ENCODE assay signal across 13 cellular contexts in the genomic region with DNA sequence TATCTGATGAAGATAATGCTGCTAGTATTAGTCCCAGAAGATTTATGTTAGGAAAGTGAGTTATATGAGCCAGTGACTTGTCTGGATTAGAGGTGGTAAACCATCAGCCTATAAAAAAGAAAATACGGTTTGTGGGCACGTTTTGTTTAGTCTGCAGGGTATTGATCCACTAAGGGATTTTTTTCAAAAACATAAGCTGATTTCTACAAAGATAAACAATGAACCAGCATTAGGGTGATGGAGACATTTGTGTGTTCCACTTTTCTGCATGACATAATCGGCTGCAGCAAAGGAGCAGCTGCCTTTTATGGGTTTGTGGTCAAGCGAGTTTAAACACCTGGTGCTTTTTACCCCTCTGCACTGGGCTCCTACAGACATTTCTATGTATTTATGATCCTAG.
A peak's percentile ranks its signal among the peaks of the same experiment; 100 is the strongest.
DNase-seq lines count a peak whose midpoint lies in the region; ATAC-seq and TF ChIP-seq lines count a peak whose summit lies in the region.
"Had no signal": no experiment of that assay in that cellular context is flagged by ENCODE, and none has a peak within 500 bp of the region (broad histone marks: within the 10 kb centered on the region; RNA-seq: fewer than 3 reads in every experiment).

No MANE protein-coding gene starts in this region.

- no peak for ATAC-seq in HG03196 (IDR thresholded peaks at IDR 0.05; ENCODE audit: unreplicated experiment)
- ATAC-seq in GM18858 (IDR thresholded peaks at IDR 0.05; ENCODE audit: unreplicated experiment): no peak
- ATAC-seq: pancreas had no signal

- no peaks in the 10 kb centered on the region for H3K27me3 ChIP-seq in fibroblast of lung (ENCODE audit: control insufficient read depth, insufficient read depth, low read length)
- H3K27me3 ChIP-seq: cardiac muscle cell, pancreas had no signal

- CTCF ChIA-PET in Calu3 (lab: Charles Lee): no interaction called here

- no peak overlapping the region for H3K4me2 ChIP-seq in fibroblast of lung (ENCODE audit: extremely low read depth, insufficient read depth, low read length)

- no peak overlapping the region for H3K9ac ChIP-seq in fibroblast of lung (ENCODE audit: insufficient read depth, low read length)

- H3K79me2 ChIP-seq in fibroblast of lung (ENCODE audit: control insufficient read depth, insufficient read depth, low read length): no peaks in the 10 kb centered on the region

- intact Hi-C loops in Calu3 (cut with micrococcal nuclease; ENCODE audit: unreplicated experiment): no loop called here

- no peaks in the 10 kb centered on the region for H3K36me3 Mint-ChIP-seq in nephron progenitor cell (ENCODE audit: low read depth)
- H3K36me3 Mint-ChIP-seq in Calu3 (ENCODE audit: insufficient read depth, unreplicated experiment): no peaks in the 10 kb centered on the region
- H3K36me3 Mint-ChIP-seq: activated naive CD4-positive, alpha-beta T cell treated with anti-CD3 and anti-CD28 coated beads, Interleukin-2, amount 50 U/mL, for 24 hours had no signal

- H3K9me3 ChIP-seq in fibroblast of lung (ENCODE audit: control insufficient read depth, insufficient read depth, low read depth, low read length): no peaks in the 10 kb centered on the region
- H3K9me3 ChIP-seq: pancreas had no signal

- no peak overlapping the region for H3K4me3 ChIP-seq in fibroblast of lung (replicated peaks in 1 of 4; ENCODE audit: control extremely low read depth in 1 of 4, insufficient read depth in 1 of 4, low read depth in 3 of 4, low read length in 4 of 4)
- H3K4me3 ChIP-seq: cardiac muscle cell, pancreas had no signal

- H3K9me3 Mint-ChIP-seq in nephron progenitor cell: no peaks in the 10 kb centered on the region
- H3K9me3 Mint-ChIP-seq in Calu3 (ENCODE audit: low read depth, unreplicated experiment): no peaks in the 10 kb centered on the region
- H3K9me3 Mint-ChIP-seq: activated naive CD4-positive, alpha-beta T cell treated with anti-CD3 and anti-CD28 coated beads, Interleukin-2, amount 50 U/mL, for 24 hours had no signal

- H3K4me1 Mint-ChIP-seq in nephron progenitor cell: peaks cover 9% of the 10 kb centered on the region
- H3K4me1 Mint-ChIP-seq in Calu3 (ENCODE audit: low read depth, unreplicated experiment): no peaks in the 10 kb centered on the region
- H3K4me1 Mint-ChIP-seq: activated naive CD4-positive, alpha-beta T cell treated with anti-CD3 and anti-CD28 coated beads, Interleukin-2, amount 50 U/mL, for 24 hours had no signal

- no peaks in the 10 kb centered on the region for H4K20me1 ChIP-seq in fibroblast of lung (ENCODE audit: control insufficient read depth, extremely low read depth, insufficient read depth, low read length)

- H2AFZ ChIP-seq in fibroblast of lung (ENCODE audit: low read length): no peak overlapping the region

- no peaks in the 10 kb centered on the region for H3K4me1 ChIP-seq in fibroblast of lung (ENCODE audit: control insufficient read depth, extremely low read depth, insufficient read depth, low read length)
- H3K4me1 ChIP-seq: pancreas had no signal

- TF ChIP-seq CTCF in fibroblast of lung (conservative IDR thresholded peaks at IDR 0.05 in 1 of 2, IDR thresholded peaks at IDR 0.05 in 1 of 2; ENCODE audit: low read depth in 1 of 2, low read length in 2 of 2) (no peak), nephron progenitor cell (IDR thresholded peaks at IDR 0.05) (no peak), Calu3 (IDR thresholded peaks at IDR 0.05; ENCODE audit: unreplicated experiment) (no peak)

- H3K27ac Mint-ChIP-seq in nephron progenitor cell: no peak overlapping the region
- H3K27ac Mint-ChIP-seq in Calu3 (ENCODE audit: unreplicated experiment): no peak overlapping the region
- H3K27ac Mint-ChIP-seq: activated naive CD4-positive, alpha-beta T cell treated with anti-CD3 and anti-CD28 coated beads, Interleukin-2, amount 50 U/mL, for 24 hours had no signal

- DNase-seq in DMS153 (lab: John Stamatoyannopoulos, UW): peak; percentile 99
- peak; percentile 88 for DNase-seq in NCI-H1105 treated with DMSO at 0.1 percent for 48 hours (lab: John Stamatoyannopoulos, UW)
- peak; percentile 95 for DNase-seq in NCI-H510A treated with DMSO at 0.1 percent for 48 hours (lab: John Stamatoyannopoulos, UW)
- peak; percentile 16 to 24 for DNase-seq in fibroblast of lung (ENCODE audit: low read depth in 2 of 2)
- DNase-seq in nephron progenitor cell: no peak
- DNase-seq in Calu3: no peak
- DNase-seq: effector memory CD4-positive, alpha-beta T cell; foreskin fibroblast; pancreas had no signal

- H3K36me3 ChIP-seq in fibroblast of lung (ENCODE audit: control insufficient read depth, insufficient read depth, low read length): no peaks in the 10 kb centered on the region
- H3K36me3 ChIP-seq: cardiac muscle cell, pancreas had no signal

- no peak overlapping the region for H3K27ac ChIP-seq in fibroblast of lung (ENCODE audit: insufficient read depth, low read length)
- H3K27ac ChIP-seq: cardiac muscle cell, pancreas had no signal

- BruUV-seq in Calu3 (replicated peaks; lab: Mats Ljungman, UMichigan): no TSS peak

- H3K4me3 Mint-ChIP-seq in nephron progenitor cell (no peak overlapping the region), Calu3 (ENCODE audit: low read depth, unreplicated experiment) (no peak overlapping the region)
- H3K4me3 Mint-ChIP-seq: activated naive CD4-positive, alpha-beta T cell treated with anti-CD3 and anti-CD28 coated beads, Interleukin-2, amount 50 U/mL, for 24 hours had no signal

- H3K27me3 Mint-ChIP-seq in nephron progenitor cell (ENCODE audit: low read depth, poor library complexity): no peaks in the 10 kb centered on the region
- no peaks in the 10 kb centered on the region for H3K27me3 Mint-ChIP-seq in Calu3 (ENCODE audit: unreplicated experiment)
- H3K27me3 Mint-ChIP-seq: activated naive CD4-positive, alpha-beta T cell treated with anti-CD3 and anti-CD28 coated beads, Interleukin-2, amount 50 U/mL, for 24 hours had no signal

Comparison
In these comparisons a context has a peak if more than half of its experiments do, and no peak if none do; other contexts are left out.
1. DNase-seq: peak in DMS153 (single experiment), NCI-H1105 treated with DMSO at 0.1 percent for 48 hours (single experiment), NCI-H510A treated with DMSO at 0.1 percent for 48 hours (single experiment) and fibroblast of lung (2 of 2); none in nephron progenitor cell (single experiment) and Calu3 (single experiment).